ENCODE assay signal across 9 cellular contexts in the genomic region with DNA sequence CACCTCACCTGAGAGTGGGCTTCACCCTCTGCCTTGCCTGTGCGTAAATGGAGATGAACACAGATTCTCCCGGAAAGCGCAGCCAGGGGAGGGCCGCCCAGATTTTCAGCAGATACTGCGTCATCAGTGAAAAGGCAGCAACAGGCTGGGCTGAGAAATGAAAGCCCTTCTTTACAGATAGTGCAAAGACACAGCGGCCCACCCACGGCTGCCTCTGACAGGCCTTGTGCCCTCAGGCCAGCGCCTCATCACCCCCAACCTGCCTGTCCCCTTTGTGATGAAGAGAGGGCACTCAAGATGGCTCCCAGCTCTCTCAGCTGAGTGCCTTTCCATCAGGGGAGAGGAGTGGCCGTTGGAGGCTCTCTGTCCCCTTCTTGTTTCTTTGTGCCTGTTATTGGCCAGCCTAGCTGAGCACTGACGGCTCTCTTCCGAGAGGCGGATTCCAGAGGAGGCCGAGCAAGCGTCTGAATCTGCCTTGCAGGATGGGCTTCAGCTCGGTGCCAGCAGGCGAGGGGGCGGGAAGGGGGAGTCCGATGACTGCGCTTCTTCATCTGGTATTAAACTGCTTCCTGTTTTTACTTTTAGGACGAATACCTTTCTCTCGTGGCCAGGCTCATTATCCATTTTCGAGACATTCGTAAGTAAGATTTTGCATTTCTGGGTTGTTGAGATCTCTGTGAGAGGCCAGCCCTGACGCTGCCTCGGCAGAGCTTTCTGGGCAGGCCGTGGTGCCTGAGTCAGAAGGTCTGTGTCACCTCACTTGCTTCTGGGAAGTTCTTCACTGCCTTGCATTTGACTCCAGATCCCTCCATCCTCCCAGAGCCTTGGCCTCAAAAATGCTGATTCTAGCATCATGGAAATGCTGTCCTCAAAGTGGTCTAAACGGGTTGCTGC. TPM values are rescaled to one million over a fixed set of nuclear protein-coding genes. Genes with fewer than 3 reads are reported as not detected.
DNase-seq lines count a peak whose midpoint lies in the region; ATAC-seq and TF ChIP-seq lines count a peak whose summit lies in the region.
"Had no signal": no experiment of that assay in that cellular context is flagged by ENCODE, and none has a peak within 500 bp of the region (broad histone marks: within the 10 kb centered on the region; RNA-seq: fewer than 3 reads in every experiment).

No MANE protein-coding gene starts in this region.

- peaks cover 8 to 21% of the 10 kb centered on the region in 2 donors for H3K4me1 ChIP-seq in breast epithelium

- H3K9me3 ChIP-seq in breast epithelium: no peaks in the 10 kb centered on the region

- H3K36me3 ChIP-seq in breast epithelium: no peaks in the 10 kb centered on the region

- peak overlapping the region in 2 of 3 donors; percentile 2 to 45 for H3K4me3 ChIP-seq in breast epithelium

- no peaks in the 10 kb centered on the region for H3K27me3 ChIP-seq in breast epithelium

- H3K27me3 Mint-ChIP-seq in activated CD4-positive, alpha-beta T cell treated with anti-CD3 and anti-CD28 coated beads for 36 hours: no peaks in the 10 kb centered on the region

- H3K36me3 Mint-ChIP-seq in activated CD4-positive, alpha-beta T cell treated with anti-CD3 and anti-CD28 coated beads for 36 hours (ENCODE audit: low read depth): peaks cover 45% of the 10 kb centered on the region

- no peaks in the 10 kb centered on the region for H3K9me3 Mint-ChIP-seq in activated CD4-positive, alpha-beta T cell treated with anti-CD3 and anti-CD28 coated beads for 36 hours (ENCODE audit: low read depth)

- H3K27ac Mint-ChIP-seq in activated CD4-positive, alpha-beta T cell treated with anti-CD3 and anti-CD28 coated beads for 36 hours: peak overlapping the region; percentile 99

- no peak for TF ChIP-seq CTCF in breast epithelium (IDR thresholded peaks at IDR 0.05)

- no peak for TF ChIP-seq POLR2A in breast epithelium (IDR thresholded peaks at IDR 0.05)

- peak; percentile 79 for DNase-seq in activated CD4-positive, alpha-beta T cell treated with anti-CD3 and anti-CD28 coated beads for 36 hours
- DNase-seq in activated CD4-positive, alpha-beta T cell treated with anti-CD3 and anti-CD28 coated beads for 1 hour: no peak
- DNase-seq in breast epithelium (ENCODE audit: low spot score in 2 of 2): peak in 1 of 2 donors; percentile 41
- peak; percentile 45 for DNase-seq in kidney glomerular epithelial cell (lab: John Stamatoyannopoulos, UW)
- DNase-seq in stimulated activated CD4-positive, alpha-beta T cell treated with anti-CD3 and anti-CD28 coated beads, Interleukin-2, amount 100 ng/mL, for 48 hours: peak; percentile 55 to 59
- DNase-seq in D341Med (ENCODE audit: low spot score): no peak

- CTCF ChIA-PET in activated CD4-positive, alpha-beta T cell treated with anti-CD3 and anti-CD28 coated beads for 36 hours (lab: Charles Lee): interaction anchor here (0.5 to 12.2 kb wide), 7 partner anchors 16 to 231 kb away, joined by 3 to 185 read pairs (median 4); a partner anchor contains a TSS

- intact Hi-C loops in activated CD4-positive, alpha-beta T cell treated with anti-CD3 and anti-CD28 coated beads for 36 hours (cut with DNase I, micrococcal nuclease): loop anchor here (1.0 to 2.0 kb wide), 2 partner anchors 42 to 44 kb away; a partner anchor contains a TSS
- intact Hi-C loops in breast epithelium (cut with DNase I; ENCODE audit: low total_unique reads): no loop called here

- peak; percentile 85 for ATAC-seq in activated CD4-positive, alpha-beta T cell treated with anti-CD3 and anti-CD28 coated beads for 36 hours
- no peak for ATAC-seq in GM21529 (IDR thresholded peaks at IDR 0.05; ENCODE audit: unreplicated experiment)
- ATAC-seq in GM21526 (IDR thresholded peaks at IDR 0.05; ENCODE audit: low FRiP score, unreplicated experiment): no peak

- peak overlapping the region; percentile 60 for H3K4me3 Mint-ChIP-seq in activated CD4-positive, alpha-beta T cell treated with anti-CD3 and anti-CD28 coated beads for 36 hours

- POLR2A ChIA-PET in activated CD4-positive, alpha-beta T cell treated with anti-CD3 and anti-CD28 coated beads for 36 hours (lab: Charles Lee): interaction anchor here (0.7 to 1.5 kb wide), 3 partner anchors 16 to 173 kb away, joined by 3 to 14 read pairs (median 3); a partner anchor contains a TSS

- H3K4me1 Mint-ChIP-seq in activated CD4-positive, alpha-beta T cell treated with anti-CD3 and anti-CD28 coated beads for 36 hours: peaks cover 92% of the 10 kb centered on the region

- peak overlapping the region; percentile 90 to 97 for H3K27ac ChIP-seq in breast epithelium
- H3K27ac ChIP-seq: 22Rv1 had no signal

RNA-seq across cellular contexts. Expression of a gene that starts 43.7 kb away (rescaled TPM):
- 100 to 1,000 TPM in 1 of 2 experiments, 10 to 100 TPM in 1; 84.4 to 107 TPM for total RNA-seq in activated CD4-positive, alpha-beta T cell treated with anti-CD3 and anti-CD28 coated beads for 36 hours
- 10 to 100 TPM; 36.6 to 53.1 (median 52.3) TPM for total RNA-seq in breast epithelium

RNA-seq across cellular contexts. Expression of a gene that starts 55.5 kb away (rescaled TPM):
- total RNA-seq in activated CD4-positive, alpha-beta T cell treated with anti-CD3 and anti-CD28 coated beads for 36 hours: 10 to 100 TPM; 14.1 to 15.2 TPM
- 10 to 100 TPM; 28.5 to 38.0 (median 35.4) TPM for total RNA-seq in breast epithelium

Comparison
In these comparisons a context has a peak if more than half of its experiments do, and no peak if none do; other contexts are left out.
1. DNase-seq: peak in activated CD4-positive, alpha-beta T cell treated with anti-CD3 and anti-CD28 coated beads for 36 hours (single experiment), kidney glomerular epithelial cell (single experiment) and stimulated activated CD4-positive, alpha-beta T cell treated with anti-CD3 and anti-CD28 coated beads, Interleukin-2, amount 100 ng/mL, for 48 hours (2 of 2); none in activated CD4-positive, alpha-beta T cell treated with anti-CD3 and anti-CD28 coated beads for 1 hour (single experiment) and D341Med (single experiment).